Comparison of ENCODE assay signal across 1 cellular context in the genomic region with DNA sequence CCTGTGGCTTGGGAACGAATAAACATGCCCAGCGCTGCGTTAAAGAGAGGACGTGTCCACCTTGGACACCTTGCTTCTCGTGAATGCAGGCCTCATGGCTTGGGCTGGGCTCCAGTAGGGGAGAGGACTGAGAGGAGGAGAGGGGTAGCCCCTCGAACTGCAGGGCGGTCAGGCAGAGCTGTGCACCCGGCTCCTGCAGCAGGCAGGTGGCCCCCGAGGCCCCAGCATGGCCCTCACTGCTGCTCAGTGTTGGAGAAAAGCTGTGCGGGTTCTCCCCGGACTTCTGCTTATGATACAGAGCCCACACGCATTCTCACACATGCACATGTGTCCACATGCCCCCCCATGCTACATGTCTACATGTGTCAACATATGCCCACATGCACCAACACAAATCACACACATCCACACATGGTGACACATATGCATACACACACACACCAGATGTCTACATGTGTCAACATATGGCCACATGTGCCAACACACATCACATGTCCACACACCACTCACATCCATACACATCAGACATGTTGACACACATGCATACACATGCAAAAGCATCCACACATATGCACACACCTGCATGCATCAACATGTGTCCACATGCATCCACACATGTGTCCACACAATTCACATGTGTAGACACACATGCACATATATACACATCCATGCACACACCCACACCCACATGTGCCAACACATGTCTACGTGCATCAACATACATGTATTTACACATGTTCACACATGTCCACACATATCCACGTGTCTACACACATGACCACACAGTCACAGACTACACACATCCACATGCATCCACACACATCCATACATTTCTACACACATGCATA.
A peak's percentile ranks its signal among the peaks of the same experiment; 100 is the strongest.
TF ChIP-seq lines count a peak whose summit lies in the region.

No MANE protein-coding gene starts in this region.

TF ChIP-seq in GM12878, 131 proteins besides CTCF, POLR2A, EP300 and RAD21 (continued from another document):
- TF ChIP-seq NR2C2 (IDR thresholded peaks at IDR 0.05; ENCODE audit: borderline replicate concordance, control insufficient read depth, insufficient read length, low read depth), result peak; percentile 19
